21 cellular contexts compared by ENCODE assay signal in genomic region chr22:40979198-40979597, GRCh38. TPM values are rescaled to one million over a fixed set of nuclear protein-coding genes. Genes with fewer than 3 reads are reported as not detected.
DNase-seq lines count a peak whose midpoint lies in the region; ATAC-seq, FAIRE-seq and TF ChIP-seq lines count a peak whose summit lies in the region.
"Had no signal": no experiment of that assay in that cellular context is flagged by ENCODE, and none has a peak within 500 bp of the region (broad histone marks: within the 10 kb centered on the region; RNA-seq: fewer than 3 reads in every experiment).

No MANE protein-coding gene starts in this region.

- H2AK5ac ChIP-seq in H1 (ENCODE audit: low read depth, low read length): no peak overlapping the region

- TF ChIP-seq RAD21 in K562 (CRISPR knock-in tag; conservative IDR thresholded peaks at IDR 0.05 in 1 of 2, IDR thresholded peaks at IDR 0.05 in 1 of 2) (no peak), H1 (IDR thresholded peaks at IDR 0.05 in 1 of 2, conservative IDR thresholded peaks at IDR 0.05 in 1 of 2; ENCODE audit: low read depth in 2 of 2, low read length in 2 of 2) (no peak)

- no peaks in the 10 kb centered on the region for H3K23me2 ChIP-seq in H1 (ENCODE audit: low read depth, low read length)

- POLR2A ChIA-PET in K562 (lab: Yijun Ruan, JAX): no interaction called here
- POLR2A ChIA-PET in H1 (lab: Charles Lee; ENCODE audit: partially characterized antibody): interaction anchor here (1.9 kb wide), 1 partner anchor 42 kb away, joined by 4 read pairs; no protein-coding TSS in a partner anchor

- CTCF ChIA-PET in K562 (lab: Yijun Ruan, JAX; ENCODE audit: low intra/inter-chr PET ratio) (no interaction called here), H1 (lab: Charles Lee; ENCODE audit: partially characterized antibody) (no interaction called here)

- BruUV-seq in K562 (replicated peaks; lab: Mats Ljungman, UMichigan): no TSS peak

- no peak overlapping the region for H3K23ac ChIP-seq in H1 (ENCODE audit: insufficient read length)

- H4K20me1 ChIP-seq in K562 (replicated peaks; ENCODE audit: control insufficient read depth, insufficient read depth, low read length) (no peaks in the 10 kb centered on the region), H1 (replicated peaks in 1 of 2; ENCODE audit: control insufficient read depth in 1 of 2, insufficient read depth in 2 of 2, low read length in 2 of 2) (no peaks in the 10 kb centered on the region)
- H4K20me1 ChIP-seq: BLaER1 treated with 17β-estradiol and CSF1 and Interleukin-3, amounts not matched to agents 10 nM and 100 nM had no signal

- no peak for FAIRE-seq in K562 (lab: Jason Lieb, UNC)
- FAIRE-seq in H1 (lab: Jason Lieb, UNC): no peak
- FAIRE-seq: A549, D721Med, G401.6, GM12891 had no signal

- peaks cover 2% of the 10 kb centered on the region for H3K9me1 ChIP-seq in K562 (ENCODE audit: control insufficient read depth, insufficient read depth, low read length)

- H3K14ac ChIP-seq in H1 (ENCODE audit: insufficient read length): no peak overlapping the region

- H4K8ac ChIP-seq in H1 (ENCODE audit: extremely low read depth, insufficient read depth, low read length): no peak overlapping the region

- H3K79me1 ChIP-seq in H1 (ENCODE audit: low read depth, low read length): no peaks in the 10 kb centered on the region

- H4K91ac ChIP-seq in H1 (replicated peaks; ENCODE audit: insufficient read length, low read length): no peak overlapping the region

- H3K9me3 ChIP-seq in cardiac muscle cell (ENCODE audit: low read depth) (no peaks in the 10 kb centered on the region), heart left ventricle (no peaks in the 10 kb centered on the region), K562 (replicated peaks; ENCODE audit: control insufficient read depth, insufficient read depth, low read depth, low read length) (no peaks in the 10 kb centered on the region), H1 (ENCODE audit: insufficient read depth in 2 of 2, low read depth in 1 of 2, low read length in 1 of 2) (no peaks in the 10 kb centered on the region)
- H3K9me3 ChIP-seq: A549; BLaER1 treated with 17β-estradiol and CSF1 and Interleukin-3, amounts not matched to agents 10 nM and 100 nM; Caco-2 had no signal

- H2BK12ac ChIP-seq in H1 (ENCODE audit: low read depth, low read length): no peak overlapping the region

- no peak overlapping the region for H4K5ac ChIP-seq in H1 (ENCODE audit: insufficient read length, low read depth, low read length)

- H3K4me1 ChIP-seq in cardiac muscle cell (ENCODE audit: low read depth) (peaks cover 37% of the 10 kb centered on the region), heart left ventricle (peaks cover 0 to 9% (median under 1%) of the 10 kb centered on the region in 12 donors), K562 (replicated peaks in 1 of 2; ENCODE audit: control insufficient read depth in 2 of 2, insufficient read depth in 2 of 2, low read length in 2 of 2) (peaks cover 0 to 4% of the 10 kb centered on the region in 2 experiments; a peak in 2 of 5 replicates), H1 (replicated peaks in 1 of 4; ENCODE audit: control insufficient read depth in 3 of 4, insufficient read depth in 4 of 4, low read length in 3 of 4) (no peaks in the 10 kb centered on the region)
- H3K4me1 ChIP-seq: A549, Caco-2 had no signal

- ATAC-seq in heart left ventricle (no peak), K562 (no peak), GM18868 (IDR thresholded peaks at IDR 0.05; ENCODE audit: unreplicated experiment) (no peak)
- ATAC-seq: A549; CD8-positive, alpha-beta T cell had no signal

- H3K4me2 ChIP-seq in K562 (ENCODE audit: insufficient read depth, low read length): no peak overlapping the region
- no peak overlapping the region for H3K4me2 ChIP-seq in H1 (ENCODE audit: insufficient read depth in 1 of 2, low read depth in 2 of 2, low read length in 2 of 2)
- H3K4me2 ChIP-seq: A549; BLaER1 treated with 17β-estradiol and CSF1 and Interleukin-3, amounts not matched to agents 10 nM and 100 nM had no signal

- intact Hi-C loops in heart left ventricle (cut with DNase I) (no loop called here), K562 (cut with micrococcal nuclease) (no loop called here)

- H2BK15ac ChIP-seq in H1 (ENCODE audit: low read length): no peak overlapping the region

- H3K9ac ChIP-seq in K562 (ENCODE audit: insufficient read depth in 1 of 2, low read depth in 2 of 2, low read length in 2 of 2) (no peak overlapping the region), H1 (replicated peaks in 1 of 4; ENCODE audit: extremely low read depth in 1 of 4, low read depth in 3 of 4, low read length in 3 of 4) (no peak overlapping the region)
- H3K9ac ChIP-seq: BLaER1 treated with 17β-estradiol and CSF1 and Interleukin-3, amounts not matched to agents 10 nM and 100 nM had no signal

- H3K27me3 ChIP-seq in cardiac muscle cell (no peaks in the 10 kb centered on the region), heart left ventricle (no peaks in the 10 kb centered on the region), K562 (ENCODE audit: control insufficient read depth in 2 of 2, insufficient read depth in 2 of 2, low read length in 2 of 2) (no peaks in the 10 kb centered on the region), H1 (replicated peaks in 1 of 4; ENCODE audit: control insufficient read depth in 3 of 4, extremely low read depth in 1 of 4, insufficient read depth in 3 of 4, low read length in 3 of 4) (no peaks in the 10 kb centered on the region)
- H3K27me3 ChIP-seq: BLaER1 treated with 17β-estradiol and CSF1 and Interleukin-3, amounts not matched to agents 10 nM and 100 nM had no signal

- no peak for TF ChIP-seq POLR2A in heart left ventricle (IDR thresholded peaks at IDR 0.05)
- TF ChIP-seq POLR2A in K562 (conservative IDR thresholded peaks at IDR 0.05): no peak
- no peak for TF ChIP-seq POLR2A in H1 (IDR thresholded peaks at IDR 0.05; ENCODE audit: control extremely low read depth in 1 of 2, low read depth in 2 of 2, low read length in 2 of 2)

- H3K4ac ChIP-seq in H1 (replicated peaks; ENCODE audit: insufficient read length, low read depth, low read length): no peak overlapping the region

- H3K4me3 ChIP-seq in cardiac muscle cell (no peak overlapping the region), heart left ventricle (no peak overlapping the region), K562 (no peak overlapping the region), H1 (ENCODE audit: extremely low read depth in 1 of 4, insufficient read depth in 2 of 4, low read depth in 3 of 4, low read length in 4 of 4) (no peak overlapping the region)
- H3K4me3 ChIP-seq: A549; BLaER1 treated with 17β-estradiol and CSF1 and Interleukin-3, amounts not matched to agents 10 nM and 100 nM had no signal

- no peak overlapping the region for H3K56ac ChIP-seq in H1 (replicated peaks; ENCODE audit: insufficient read length, low read depth, low read length)

- H2BK120ac ChIP-seq in H1 (replicated peaks; ENCODE audit: low read depth, low read length): no peak overlapping the region

- DNase-seq in cardiac muscle cell (ENCODE audit: low read depth in 1 of 2, low spot score in 1 of 2) (no peak), heart left ventricle (no peak), K562 (ENCODE audit: extremely low read depth in 1 of 4, low spot score in 3 of 4) (no peak), H1 (ENCODE audit: low read depth in 1 of 2, low spot score in 2 of 2) (no peak), pons (ENCODE audit: low spot score) (no peak), Kasumi-1 (lab: John Stamatoyannopoulos, UW) (no peak)
- DNase-seq: AML-193; Caco-2; Calu3; CD4-positive, alpha-beta T cell; CD8-positive, alpha-beta T cell; DMS79 treated with DMSO at 0.1 percent for 48 hours; GF-D8 had no signal

- no peak overlapping the region for H2BK5ac ChIP-seq in H1 (ENCODE audit: low read depth, low read length)

- H2AFZ ChIP-seq in K562 (ENCODE audit: low read depth, low read length): no peak overlapping the region
- H2AFZ ChIP-seq in H1 (ENCODE audit: low read length): no peak overlapping the region

- H3K27ac ChIP-seq in cardiac muscle cell (peak overlapping the region; percentile 77), heart left ventricle (no peak overlapping the region), K562 (ENCODE audit: extremely low read depth, low read depth, low read length) (no peak overlapping the region), H1 (ENCODE audit: low read depth, low read length) (no peak overlapping the region)
- H3K27ac ChIP-seq: 22Rv1; A549; BLaER1 treated with 17β-estradiol and CSF1 and Interleukin-3, amounts not matched to agents 10 nM and 100 nM; C4-2B had no signal

- H2BK20ac ChIP-seq in H1 (ENCODE audit: low read length): no peak overlapping the region

- H3K79me2 ChIP-seq in K562 (ENCODE audit: control insufficient read depth, insufficient read depth, low read length) (no peaks in the 10 kb centered on the region), H1 (ENCODE audit: control insufficient read depth in 1 of 2, insufficient read depth in 2 of 2, low read length in 2 of 2) (no peaks in the 10 kb centered on the region)

- no peak for TF ChIP-seq EP300 in K562 (IDR thresholded peaks at IDR 0.05; ENCODE audit: low read length)
- TF ChIP-seq EP300 in H1 (IDR thresholded peaks at IDR 0.05; ENCODE audit: borderline replicate concordance in 1 of 2, low read depth in 2 of 2, low read length in 2 of 2): no peak

- H3K18ac ChIP-seq in H1 (ENCODE audit: extremely low read depth, low read length): no peak overlapping the region

- H3K36me3 ChIP-seq in cardiac muscle cell (no peaks in the 10 kb centered on the region), heart left ventricle (no peaks in the 10 kb centered on the region), K562 (ENCODE audit: control insufficient read depth, insufficient read depth, low read length) (no peaks in the 10 kb centered on the region), H1 (ENCODE audit: control insufficient read depth in 2 of 4, insufficient read depth in 4 of 4, low read length in 3 of 4) (no peaks in the 10 kb centered on the region)
- H3K36me3 ChIP-seq: BLaER1 treated with 17β-estradiol and CSF1 and Interleukin-3, amounts not matched to agents 10 nM and 100 nM had no signal

- no peak for TF ChIP-seq CTCF in cardiac muscle cell (IDR thresholded peaks at IDR 0.05; ENCODE audit: low read depth, low read length)
- no peak for TF ChIP-seq CTCF in heart left ventricle (IDR thresholded peaks at IDR 0.05)
- no peak for TF ChIP-seq CTCF in K562 (IDR thresholded peaks at IDR 0.05 in 2 of 3, conservative IDR thresholded peaks at IDR 0.05 in 1 of 3; ENCODE audit: insufficient read depth in 2 of 3, low read depth in 1 of 3, low read length in 3 of 3)
- TF ChIP-seq CTCF in H1 (IDR thresholded peaks at IDR 0.05; ENCODE audit: control extremely low read depth in 1 of 3, insufficient read depth in 1 of 3, low read depth in 1 of 3, low read length in 3 of 3): no peak

- WGBS in heart left ventricle, 4 donors: 97 to 98% (median 97%) methylated on average over 7 of the region's 7 CpGs
- 73% methylated on average over 7 of the region's 7 CpGs for WGBS in K562 (ENCODE audit: insufficient coverage, low coverage, missing lambda C conversion rate)
- 91% methylated on average over 7 of the region's 7 CpGs; no CpG with 5 or more reads in 1 of the 2 experiments for WGBS in H1 (ENCODE audit: extremely low coverage in 1 of 2, insufficient coverage in 1 of 2, insufficient read length in 1 of 2, insufficient replicate concordance in 2 of 2, low coverage in 1 of 2, low lambda C conversion rate in 2 of 2, missing lambda C conversion rate in 1 of 2), 2 experiments

- in situ Hi-C loops in K562 (cut with MboI): no loop called here

RNA-seq across cellular contexts. Expression of gene RBX1, which starts 28.0 kb away (rescaled TPM):
- total RNA-seq in cardiac muscle cell (86.4 and 110 TPM in 2 replicates), heart left ventricle (10 to 100 TPM; 44.1 to 76.2 (median 59.9) TPM), K562 (2014; rRNA removed) (52.7 and 61.3 TPM in 2 replicates), K562 (2014; rRNA removed; fragmentation: Illumina TruSeq; extraction: Trizol) (66.9 and 72.6 TPM in 2 replicates), K562 (2015; rRNA removed; fragmentation: Illumina TruSeq; extraction: Trizol) (41.5 and 44.0 TPM in 2 replicates), K562 (2021) (54.1 and 64.5 TPM in 2 replicates)
- polyA plus RNA-seq in cardiac muscle cell (324 and 356 TPM in 2 replicates), heart left ventricle (100 to 1,000 TPM; 102 to 119 TPM), K562 (2011; rRNA removed) (97.5 and 115 TPM in 2 replicates), K562 (2014; fragmentation: Illumina TruSeq; extraction: Trizol) (67.9 and 74.2 TPM in 2 replicates), K562 (2014; fragmentation: Nextera tagmentation; extraction: Ambion mirVana) (100 to 1,000 TPM; 256 to 259 TPM), K562 (2014; rRNA removed) (119 and 128 TPM in 2 replicates), H1 (2011; rRNA removed) (79.3 and 119 TPM in 2 replicates)
- 33.6 and 46.2 TPM in 2 replicates for total RNA-seq in K562 (2011; cell fraction: chromatin; rRNA removed; ENCODE audit: low replicate concordance)
- total RNA-seq in K562 (2011; cell fraction: nucleolus; rRNA removed): 20.1 and 26.2 TPM in 2 replicates
- 44.1 and 71.1 TPM in 2 replicates for total RNA-seq in K562 (2011; cell fraction: nucleoplasm; rRNA removed)
- polyA plus RNA-seq in K562 (2011; cell fraction: cytosol; rRNA removed): 81.1 and 84.6 TPM in 2 replicates
- 33.5 and 56.4 TPM in 2 replicates for polyA plus RNA-seq in K562 (2011; cell fraction: nucleus; rRNA removed)
- 49.0 and 111 TPM in 2 replicates for polyA plus RNA-seq in K562 (2012)
- polyA minus RNA-seq in K562 (2011; rRNA and poly(A)+ RNA removed): 25.3 and 26.9 TPM in 2 replicates
- 8.0 and 9.1 TPM in 2 replicates for polyA minus RNA-seq in K562 (2011; cell fraction: cytosol; rRNA and poly(A)+ RNA removed)
- polyA minus RNA-seq in K562 (2011; cell fraction: nucleus; rRNA and poly(A)+ RNA removed): 8.5 and 14.8 TPM in 2 replicates
- 74.4 and 76.5 TPM in 2 replicates for total RNA-seq in H1 (2021; fragmentation: NEBNext Ultra II Directional; extraction: Animal tissue kit (Norgen Biotek cat#: 25700))
- polyA plus RNA-seq in H1 (2011; cell fraction: cytosol; rRNA removed): 108 TPM
- 51.4 TPM for polyA plus RNA-seq in H1 (2011; cell fraction: nucleus; rRNA removed)
- 105 to 148 TPM (median 110 TPM) in 4 replicates for polyA plus RNA-seq in H1 (2012, experiment 1 of 2)
- 86.2 TPM for polyA plus RNA-seq in H1 (2012, experiment 2 of 2)
- polyA plus RNA-seq in H1 (2013, experiment 1 of 2): 76.0 TPM
- 74.6 TPM for polyA plus RNA-seq in H1 (2013, experiment 2 of 2)
- 24.2 and 24.5 TPM in 2 replicates for polyA minus RNA-seq in H1 (2011; rRNA and poly(A)+ RNA removed)
- 10.9 TPM for polyA minus RNA-seq in H1 (2011; cell fraction: cytosol; rRNA and poly(A)+ RNA removed)
- polyA minus RNA-seq in H1 (2011; cell fraction: nucleus; rRNA and poly(A)+ RNA removed): 15.5 TPM
